27 cellular contexts compared by ENCODE assay signal in the genomic region with DNA sequence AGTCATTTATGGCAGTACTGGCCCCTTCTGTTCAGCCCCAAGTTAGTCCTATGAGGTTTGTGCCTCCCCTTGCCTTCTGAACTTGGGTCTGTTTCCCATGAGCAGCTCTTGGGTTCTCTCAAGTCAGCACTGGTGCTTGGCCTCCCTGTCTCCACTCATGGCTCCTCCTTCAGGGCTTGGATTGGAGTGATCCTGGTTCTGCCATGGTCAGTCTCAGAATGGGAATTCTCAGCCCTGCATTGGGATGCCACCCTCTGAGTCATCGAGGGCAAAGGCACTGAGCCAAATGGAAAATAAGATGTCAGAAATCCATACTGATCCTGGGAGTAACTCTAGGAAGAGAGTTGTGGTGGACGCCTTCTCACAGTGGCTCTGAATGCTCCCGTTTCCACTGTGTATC.
"Had no signal": no experiment of that assay in that cellular context is flagged by ENCODE, and none has a peak within 500 bp of the region (broad histone marks: within the 10 kb centered on the region; RNA-seq: fewer than 3 reads in every experiment).

No MANE protein-coding gene starts in this region.

- H3K9me3 ChIP-seq: body of pancreas, esophagus muscularis mucosa, psoas muscle, stomach, thyroid gland, upper lobe of left lung had no signal

- H3K4me1 Mint-ChIP-seq: activated CD4-positive, alpha-beta T cell treated with anti-CD3 and anti-CD28 coated beads for 36 hours had no signal

- H3K9ac ChIP-seq: parathyroid adenoma had no signal

- ATAC-seq: activated CD4-positive, alpha-beta T cell treated with anti-CD3 and anti-CD28 coated beads for 36 hours; activated naive CD4-positive, alpha-beta T cell treated with anti-CD3 and anti-CD28 coated beads, Interleukin-2, amount 50 U/mL, for 72 hours; activated T-cell treated with anti-CD3 and anti-CD28 coated beads, Interleukin-2, amount 50 U/mL, for 72 hours; body of pancreas; left colon; naive thymus-derived CD8-positive, alpha-beta T cell; psoas muscle; stimulated activated naive B cell treated with anti-CD40 and anti-IgM and Interleukin-4, amounts not matched to agents 10 μg/mL and 1 μg/mL and 100 μg/mL, for 72 hours had no signal

- H3K27ac Mint-ChIP-seq: activated CD4-positive, alpha-beta T cell treated with anti-CD3 and anti-CD28 coated beads for 36 hours; activated naive CD4-positive, alpha-beta T cell treated with anti-CD3 and anti-CD28 coated beads, Interleukin-2, amount 50 U/mL, for 72 hours; activated T-cell treated with anti-CD3 and anti-CD28 coated beads, Interleukin-2, amount 50 U/mL, for 72 hours; naive thymus-derived CD8-positive, alpha-beta T cell; stimulated activated naive B cell treated with anti-CD40 and anti-IgM and Interleukin-4, amounts not matched to agents 10 μg/mL and 1 μg/mL and 100 μg/mL, for 72 hours; T-helper 2 cell treated with Interferon-gamma antibody and Interleukin-4, amounts not matched to agents 5 μg/mL and 100 μg/mL, for 36 hours had no signal

- DNase-seq: activated CD4-positive, alpha-beta T cell treated with anti-CD3 and anti-CD28 coated beads for 36 hours; activated CD4-positive, alpha-beta T cell treated with anti-CD3 and anti-CD28 coated beads, Interleukin-2, amount 50 U/mL, for 4 hours; activated CD4-positive, CD25-positive, alpha-beta regulatory T cell; activated naive CD4-positive, alpha-beta T cell; activated T-cell treated with anti-CD3 and anti-CD28 coated beads for 4 hours; activated T-cell treated with anti-CD3 and anti-CD28 coated beads, Interleukin-2, amount 50 U/mL, for 72 hours; body of pancreas; dermis blood vessel endothelial cell; effector CD4-positive, alpha-beta T cell; foreskin melanocyte; glutamatergic neuron; left colon; midbrain; naive thymus-derived CD8-positive, alpha-beta T cell; nucleus accumbens; psoas muscle; stimulated activated CD4-positive, alpha-beta T cell treated with anti-CD3 and anti-CD28 coated beads, Interleukin-15, amount 100 ng/mL, for 24 hours; stimulated activated CD4-positive, alpha-beta T cell treated with anti-CD3 and anti-CD28 coated beads, Interleukin-2, amount 100 ng/mL, for 24 hours; stimulated activated naive B cell treated with anti-CD40 and anti-IgM and Interleukin-4, amounts not matched to agents 10 μg/mL and 1 μg/mL and 100 μg/mL, for 72 hours; stomach; thyroid gland; upper lobe of left lung had no signal

- H3K4me1 ChIP-seq: body of pancreas, esophagus muscularis mucosa, parathyroid adenoma, psoas muscle, stomach, thyroid gland, upper lobe of left lung had no signal

- H3K27ac ChIP-seq: body of pancreas, esophagus muscularis mucosa, parathyroid adenoma, psoas muscle, stomach, thyroid gland, upper lobe of left lung had no signal

- H3K79me2 ChIP-seq: parathyroid adenoma had no signal

- H3K36me3 ChIP-seq: esophagus muscularis mucosa, stomach, thyroid gland, upper lobe of left lung had no signal

- H3K36me3 Mint-ChIP-seq: naive thymus-derived CD8-positive, alpha-beta T cell had no signal

- H3K4me3 Mint-ChIP-seq: activated CD4-positive, alpha-beta T cell treated with anti-CD3 and anti-CD28 coated beads for 36 hours; activated T-cell treated with anti-CD3 and anti-CD28 coated beads, Interleukin-2, amount 50 U/mL, for 72 hours; naive thymus-derived CD8-positive, alpha-beta T cell; neural crest cell; stimulated activated naive B cell treated with anti-CD40 and anti-IgM and Interleukin-4, amounts not matched to agents 10 μg/mL and 1 μg/mL and 100 μg/mL, for 72 hours; T-helper 2 cell treated with Interferon-gamma antibody and Interleukin-4, amounts not matched to agents 5 μg/mL and 100 μg/mL, for 36 hours had no signal

- H2AFZ ChIP-seq: parathyroid adenoma had no signal

- H3K9me3 Mint-ChIP-seq: neural crest cell; T-helper 2 cell treated with Interferon-gamma antibody and Interleukin-4, amounts not matched to agents 5 μg/mL and 100 μg/mL, for 36 hours had no signal

- H3K4me3 ChIP-seq: body of pancreas, esophagus muscularis mucosa, psoas muscle, stomach, thyroid gland, upper lobe of left lung had no signal

- H3K27me3 ChIP-seq: body of pancreas, stomach, thyroid gland, upper lobe of left lung had no signal
